8 cellular contexts compared by ENCODE assay signal in the genomic region with DNA sequence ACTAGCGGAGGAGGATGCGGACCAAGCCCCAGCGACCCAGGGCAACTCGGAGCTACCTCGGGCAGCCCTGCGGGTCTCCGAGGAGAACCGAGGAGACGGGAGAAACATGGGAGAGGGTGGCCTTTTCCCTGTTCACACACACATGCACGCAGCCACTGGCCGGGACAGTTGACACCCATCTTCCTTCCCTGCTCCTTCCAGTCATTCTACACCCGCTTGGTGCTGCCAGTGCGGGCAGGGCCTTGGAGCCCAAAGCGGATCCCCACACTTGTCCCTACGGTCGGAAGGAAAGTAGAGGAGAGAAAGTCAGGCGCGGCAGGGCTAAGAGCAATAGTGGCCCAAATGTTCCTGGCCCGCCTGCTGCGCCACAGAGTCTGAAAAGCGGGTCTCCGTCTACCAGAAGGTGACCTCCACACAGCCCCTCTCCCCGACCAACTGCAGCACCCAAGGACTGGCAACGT.
DNase-seq lines count a peak whose midpoint lies in the region; ATAC-seq and TF ChIP-seq lines count a peak whose summit lies in the region.

No MANE protein-coding gene starts in this region.

- no peaks in the 10 kb centered on the region for H3K9me3 Mint-ChIP-seq in T-helper 2 cell treated with Interferon-gamma antibody and Interleukin-4, amounts not matched to agents 5 μg/mL and 100 μg/mL, for 36 hours

- peaks cover 10% of the 10 kb centered on the region for H3K27me3 ChIP-seq in neutrophil

- ATAC-seq in GM18517 (IDR thresholded peaks at IDR 0.05; ENCODE audit: unreplicated experiment): no peak

- H3K4me3 ChIP-seq in fibroblast of mammary gland (ENCODE audit: control insufficient read depth, low read depth, low read length) (peak overlapping the region; percentile 85), neutrophil (ENCODE audit: low read depth in 1 of 2, low read length in 1 of 2) (peak overlapping the region; percentile 85 to 96)

- H3K27me3 Mint-ChIP-seq in T-helper 2 cell treated with Interferon-gamma antibody and Interleukin-4, amounts not matched to agents 5 μg/mL and 100 μg/mL, for 36 hours (ENCODE audit: low read depth): peaks cover 54% of the 10 kb centered on the region

- H3K27ac ChIP-seq in neutrophil: peak overlapping the region; percentile 96

- peaks cover 24% of the 10 kb centered on the region for H3K4me1 Mint-ChIP-seq in T-helper 2 cell treated with Interferon-gamma antibody and Interleukin-4, amounts not matched to agents 5 μg/mL and 100 μg/mL, for 36 hours (ENCODE audit: low read depth)

- H3K4me3 Mint-ChIP-seq in T-helper 2 cell treated with Interferon-gamma antibody and Interleukin-4, amounts not matched to agents 5 μg/mL and 100 μg/mL, for 36 hours: peak overlapping the region; percentile 95

- TF ChIP-seq CTCF in fibroblast of mammary gland (conservative IDR thresholded peaks at IDR 0.05; ENCODE audit: control insufficient read depth, insufficient read depth, low read depth, low read length) (no peak), neutrophil (IDR thresholded peaks at IDR 0.05) (no peak)

- H3K4me1 ChIP-seq in neutrophil (ENCODE audit: control insufficient read depth in 1 of 2, insufficient read depth in 1 of 2, low read depth in 1 of 2, low read length in 1 of 2): peaks cover 38 to 41% of the 10 kb centered on the region in 2 experiments

- H3K36me3 ChIP-seq in neutrophil: no peaks in the 10 kb centered on the region

- H3K9me3 ChIP-seq in neutrophil: no peaks in the 10 kb centered on the region

- DNase-seq in activated gamma-delta T cell (lab: John Stamatoyannopoulos, UW): peak; percentile 7
- DNase-seq in activated gamma-delta T cell treated with Interleukin-2 at 50 U/mL for 16 hours: no peak
- no peak for DNase-seq in T-helper 2 cell treated with Interferon-gamma antibody and Interleukin-4, amounts not matched to agents 5 μg/mL and 100 μg/mL, for 36 hours (ENCODE audit: low spot score)
- no peak for DNase-seq in fibroblast of mammary gland (ENCODE audit: low read depth)
- DNase-seq in stimulated activated CD4-positive, alpha-beta T cell treated with anti-CD3 and anti-CD28 coated beads, Interleukin-4, amount 100 ng/mL, for 4 hours: no peak
- DNase-seq in pons (ENCODE audit: low spot score): no peak

- H3K27ac Mint-ChIP-seq in T-helper 2 cell treated with Interferon-gamma antibody and Interleukin-4, amounts not matched to agents 5 μg/mL and 100 μg/mL, for 36 hours: peak overlapping the region; percentile 91

- H3K36me3 Mint-ChIP-seq in T-helper 2 cell treated with Interferon-gamma antibody and Interleukin-4, amounts not matched to agents 5 μg/mL and 100 μg/mL, for 36 hours (ENCODE audit: low read depth): peaks cover 5% of the 10 kb centered on the region
